ENCODE assay signal across 19 cellular contexts in the genomic region with DNA sequence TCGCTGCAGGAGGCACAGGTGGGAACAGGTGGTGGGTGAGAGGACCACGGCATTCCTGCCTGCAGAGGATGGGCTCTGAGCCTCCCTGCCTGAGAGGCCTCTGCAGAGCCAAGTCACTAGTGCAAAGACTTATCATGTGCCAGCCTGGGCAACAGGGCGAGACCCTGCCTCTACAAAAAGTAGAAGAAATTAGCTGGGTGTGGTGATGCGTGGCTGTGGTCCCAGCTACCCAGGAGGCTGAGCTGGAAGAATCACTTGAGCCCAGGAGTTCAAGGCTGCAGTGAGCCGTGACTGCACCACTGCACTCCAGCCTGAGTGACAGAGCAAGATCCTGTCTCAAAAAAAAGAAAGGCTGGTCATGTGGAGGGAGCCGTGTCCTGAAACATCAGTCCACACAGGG.
"Had no signal": no experiment of that assay in that cellular context is flagged by ENCODE, and none has a peak within 500 bp of the region (broad histone marks: within the 10 kb centered on the region; RNA-seq: fewer than 3 reads in every experiment).

No MANE protein-coding gene starts in this region.

- H3K27ac Mint-ChIP-seq: activated CD4-positive, alpha-beta memory T cell treated with anti-CD3 and anti-CD28 coated beads, Interleukin-2, amount 10 ng/mL, durations not matched to agents 7 days and 5 days; activated CD4-positive, alpha-beta T cell treated with anti-CD3 and anti-CD28 coated beads for 36 hours; activated CD8-positive, alpha-beta memory T cell treated with anti-CD3 and anti-CD28 coated beads, Interleukin-2, amount 10 ng/mL, durations not matched to agents 7 days and 5 days; activated naive CD8-positive, alpha-beta T cell treated with anti-CD3 and anti-CD28 coated beads, Interleukin-2, amount 50 U/mL, for 24 hours; naive thymus-derived CD4-positive, alpha-beta T cell; stimulated activated memory B cell treated with anti-CD40 and anti-IgM and Interleukin-4, amounts not matched to agents 10 μg/mL and 1 μg/mL and 100 μg/mL, for 72 hours had no signal

- H3K4me3 ChIP-seq: gastroesophageal sphincter, heart right ventricle, sigmoid colon, thoracic aorta had no signal

- H3K9me3 Mint-ChIP-seq: activated CD4-positive, alpha-beta memory T cell treated with anti-CD3 and anti-CD28 coated beads, Interleukin-2, amount 10 ng/mL, durations not matched to agents 7 days and 5 days; activated naive CD8-positive, alpha-beta T cell treated with anti-CD3 and anti-CD28 coated beads, Interleukin-2, amount 50 U/mL, for 24 hours; immature natural killer cell; naive thymus-derived CD4-positive, alpha-beta T cell; stimulated activated memory B cell treated with anti-CD40 and anti-IgM and Interleukin-4, amounts not matched to agents 10 μg/mL and 1 μg/mL and 100 μg/mL, for 72 hours had no signal

- DNase-seq: activated CD4-positive, alpha-beta memory T cell treated with anti-CD3 and anti-CD28 coated beads, Interleukin-2, amount 10 ng/mL, durations not matched to agents 7 days and 5 days; activated CD4-positive, alpha-beta T cell treated with anti-CD3 and anti-CD28 coated beads for 36 hours; activated CD8-positive, alpha-beta memory T cell treated with anti-CD3 and anti-CD28 coated beads, Interleukin-2, amount 10 ng/mL, durations not matched to agents 7 days and 5 days; activated naive CD4-positive, alpha-beta T cell; activated naive CD8-positive, alpha-beta T cell treated with anti-CD3 and anti-CD28 coated beads, Interleukin-2, amount 50 U/mL, for 24 hours; aorta; cortex of kidney; heart right ventricle; immature natural killer cell; mesenchymal stem cell; naive thymus-derived CD4-positive, alpha-beta T cell; sigmoid colon; stimulated activated CD4-positive, alpha-beta T cell treated with anti-CD3 and anti-CD28 coated beads, Interleukin-4, amount 100 ng/mL, for 24 hours; WERI-Rb-1 had no signal

- H3K27ac ChIP-seq: gastroesophageal sphincter, heart right ventricle, parathyroid adenoma, sigmoid colon, thoracic aorta, WERI-Rb-1 had no signal

- H3K79me2 ChIP-seq: parathyroid adenoma had no signal

- H3K9me3 ChIP-seq: gastroesophageal sphincter, heart right ventricle, sigmoid colon, thoracic aorta had no signal

- H3K4me3 Mint-ChIP-seq: activated CD4-positive, alpha-beta memory T cell treated with anti-CD3 and anti-CD28 coated beads, Interleukin-2, amount 10 ng/mL, durations not matched to agents 7 days and 5 days; activated CD4-positive, alpha-beta T cell treated with anti-CD3 and anti-CD28 coated beads for 36 hours; activated CD8-positive, alpha-beta memory T cell treated with anti-CD3 and anti-CD28 coated beads, Interleukin-2, amount 10 ng/mL, durations not matched to agents 7 days and 5 days; activated naive CD8-positive, alpha-beta T cell treated with anti-CD3 and anti-CD28 coated beads, Interleukin-2, amount 50 U/mL, for 24 hours; immature natural killer cell; naive thymus-derived CD4-positive, alpha-beta T cell; stimulated activated memory B cell treated with anti-CD40 and anti-IgM and Interleukin-4, amounts not matched to agents 10 μg/mL and 1 μg/mL and 100 μg/mL, for 72 hours had no signal

- H2AFZ ChIP-seq: parathyroid adenoma had no signal

- H3K27me3 ChIP-seq: gastroesophageal sphincter, heart right ventricle, sigmoid colon had no signal

- H3K27me3 Mint-ChIP-seq: activated CD4-positive, alpha-beta memory T cell treated with anti-CD3 and anti-CD28 coated beads, Interleukin-2, amount 10 ng/mL, durations not matched to agents 7 days and 5 days; activated CD4-positive, alpha-beta T cell treated with anti-CD3 and anti-CD28 coated beads for 36 hours; activated CD8-positive, alpha-beta memory T cell treated with anti-CD3 and anti-CD28 coated beads, Interleukin-2, amount 10 ng/mL, durations not matched to agents 7 days and 5 days; activated naive CD8-positive, alpha-beta T cell treated with anti-CD3 and anti-CD28 coated beads, Interleukin-2, amount 50 U/mL, for 24 hours; naive thymus-derived CD4-positive, alpha-beta T cell; stimulated activated memory B cell treated with anti-CD40 and anti-IgM and Interleukin-4, amounts not matched to agents 10 μg/mL and 1 μg/mL and 100 μg/mL, for 72 hours had no signal

- H3K4me1 Mint-ChIP-seq: activated CD4-positive, alpha-beta T cell treated with anti-CD3 and anti-CD28 coated beads for 36 hours had no signal

- H3K4me1 ChIP-seq: gastroesophageal sphincter, heart right ventricle, parathyroid adenoma, sigmoid colon had no signal

- ATAC-seq: activated CD4-positive, alpha-beta T cell treated with anti-CD3 and anti-CD28 coated beads for 36 hours; activated CD8-positive, alpha-beta memory T cell treated with anti-CD3 and anti-CD28 coated beads, Interleukin-2, amount 10 ng/mL, durations not matched to agents 7 days and 5 days; activated naive CD8-positive, alpha-beta T cell treated with anti-CD3 and anti-CD28 coated beads, Interleukin-2, amount 50 U/mL, for 24 hours; esophagus mucosa; gastroesophageal sphincter; heart right ventricle; naive thymus-derived CD4-positive, alpha-beta T cell; stimulated activated memory B cell treated with anti-CD40 and anti-IgM and Interleukin-4, amounts not matched to agents 10 μg/mL and 1 μg/mL and 100 μg/mL, for 72 hours had no signal
